Comparison of ENCODE assay signal across 24 cellular contexts in genomic region chr21:34858559-34858958, GRCh38.
DNase-seq lines count a peak whose midpoint lies in the region; ATAC-seq and TF ChIP-seq lines count a peak whose summit lies in the region.
"Had no signal": no experiment of that assay in that cellular context is flagged by ENCODE, and none has a peak within 500 bp of the region (broad histone marks: within the 10 kb centered on the region; RNA-seq: fewer than 3 reads in every experiment).

No MANE protein-coding gene starts in this region.

- H2AFZ ChIP-seq in OCI-LY1 (ENCODE audit: low read length) = no peak overlapping the region

- no peak overlapping the region for H3K4me2 ChIP-seq in OCI-LY1 (ENCODE audit: low read length)

- peaks cover 29% of the 10 kb centered on the region for H3K4me1 ChIP-seq in OCI-LY1 (ENCODE audit: insufficient read depth, low read length, severe bottlenecking)

- intact Hi-C loops in sciatic nerve (cut with DNase I) = no loop called here

- no peak overlapping the region for H3K4me3 Mint-ChIP-seq in effector memory CD8-positive, alpha-beta T cell
- H3K4me3 Mint-ChIP-seq: natural killer cell; stimulated activated naive CD8-positive, alpha-beta T cell treated with anti-CD3 and anti-CD28 coated beads, Interleukin-15, amount 100 ng/mL, for 72 hours; T-cell had no signal

- H3K9me3 Mint-ChIP-seq in effector memory CD8-positive, alpha-beta T cell = no peaks in the 10 kb centered on the region
- H3K9me3 Mint-ChIP-seq: natural killer cell; stimulated activated naive CD8-positive, alpha-beta T cell treated with anti-CD3 and anti-CD28 coated beads, Interleukin-15, amount 100 ng/mL, for 72 hours; T-cell had no signal

- peak overlapping the region; percentile 80 for H3K27ac ChIP-seq in OCI-LY1 (ENCODE audit: low read depth, low read length, poor library complexity, severe bottlenecking)
- H3K27ac ChIP-seq: brain microvascular endothelial cell, esophagus muscularis mucosa, tibial artery had no signal

- H3K79me2 ChIP-seq in OCI-LY1 (ENCODE audit: insufficient read depth, low read length) = no peaks in the 10 kb centered on the region

- no peaks in the 10 kb centered on the region for H3K27me3 ChIP-seq in OCI-LY1 (ENCODE audit: insufficient read depth, low read length)
- H3K27me3 ChIP-seq: brain microvascular endothelial cell, esophagus muscularis mucosa, tibial artery had no signal

- DNase-seq in activated CD8-positive, alpha-beta memory T cell treated with anti-CD3 and anti-CD28 coated beads for 24 hours = peak; percentile 5
- DNase-seq in activated CD8-positive, alpha-beta memory T cell treated with anti-CD3 and anti-CD28 coated beads, Interleukin-2, amount 50 U/mL, for 4 hours = no peak
- DNase-seq in effector memory CD8-positive, alpha-beta T cell = no peak
- DNase-seq in sciatic nerve (ENCODE audit: low spot score) (no peak), Ammon's horn (ENCODE audit: low spot score) (no peak), hepatic stellate cell (ENCODE audit: low spot score) (no peak)
- DNase-seq: 8988T; activated CD4-positive, CD25-positive, alpha-beta regulatory T cell; activated gamma-delta T cell treated with Interleukin-2 at 50 U/mL for 16 hours; AML-193; amniotic stem cell; brain microvascular endothelial cell; KG1; natural killer cell; NCI-H1417 treated with DMSO at 0.1 percent for 48 hours; NCI-H2081 treated with DMSO at 0.1 percent for 48 hours; NCI-H226; NCI-H748 treated with DMSO at 0.1 percent for 48 hours; stimulated activated naive CD8-positive, alpha-beta T cell treated with anti-CD3 and anti-CD28 coated beads, Interleukin-15, amount 100 ng/mL, for 72 hours; T-cell; tibial artery had no signal

- no peak overlapping the region; the same call in 1 of the 2 replicates for H3K9ac ChIP-seq in OCI-LY1 (ENCODE audit: low read length)

- no peaks in the 10 kb centered on the region for H4K20me1 ChIP-seq in OCI-LY1 (ENCODE audit: insufficient read depth, low read length)

- peak overlapping the region; percentile 13 to 67 for H3K27ac Mint-ChIP-seq in effector memory CD8-positive, alpha-beta T cell

- peaks cover 79% of the 10 kb centered on the region for H3K36me3 ChIP-seq in OCI-LY1 (ENCODE audit: insufficient read depth, low read length)

- peaks cover 15 to 29% of the 10 kb centered on the region in 2 donors for H3K4me1 Mint-ChIP-seq in effector memory CD8-positive, alpha-beta T cell (ENCODE audit: low read depth in 2 of 2)

- H3K27me3 Mint-ChIP-seq in effector memory CD8-positive, alpha-beta T cell = no peaks in the 10 kb centered on the region
- H3K27me3 Mint-ChIP-seq: stimulated activated naive CD8-positive, alpha-beta T cell treated with anti-CD3 and anti-CD28 coated beads, Interleukin-15, amount 100 ng/mL, for 72 hours; T-cell had no signal

- ATAC-seq in effector memory CD8-positive, alpha-beta T cell (replicated peaks) = no peak
- ATAC-seq in sciatic nerve (peak; percentile 60), GM21515 (IDR thresholded peaks at IDR 0.05; ENCODE audit: unreplicated experiment) (no peak)
- ATAC-seq: natural killer cell; stimulated activated naive CD8-positive, alpha-beta T cell treated with anti-CD3 and anti-CD28 coated beads, Interleukin-15, amount 100 ng/mL, for 72 hours; T-cell had no signal

- TF ChIP-seq CTCF in OCI-LY1 (IDR thresholded peaks at IDR 0.05; ENCODE audit: low read length) = no peak

- H3K9me3 ChIP-seq in OCI-LY1 (ENCODE audit: low read length) = no peaks in the 10 kb centered on the region
- H3K9me3 ChIP-seq: esophagus muscularis mucosa, tibial artery had no signal

- peaks cover 82% of the 10 kb centered on the region for H3K36me3 Mint-ChIP-seq in effector memory CD8-positive, alpha-beta T cell (ENCODE audit: insufficient read depth)

- H3F3A ChIP-seq in OCI-LY1 (ENCODE audit: insufficient read depth, low read length) = no peaks in the 10 kb centered on the region

- H3K4me3 ChIP-seq in OCI-LY1 (ENCODE audit: low read depth, low read length, poor library complexity, severe bottlenecking) = no peak overlapping the region
- H3K4me3 ChIP-seq: esophagus muscularis mucosa, tibial artery had no signal

- H3K9me2 ChIP-seq in OCI-LY1 (ENCODE audit: low read depth, low read length) = no peaks in the 10 kb centered on the region
